In genomic region chr5:17828709-17829108, GRCh38 we compare ENCODE assay signal across 17 cellular contexts.
"Had no signal": no experiment of that assay in that cellular context is flagged by ENCODE, and none has a peak within 500 bp of the region (broad histone marks: within the 10 kb centered on the region; RNA-seq: fewer than 3 reads in every experiment).

No MANE protein-coding gene starts in this region.

- ATAC-seq: body of pancreas, esophagus mucosa, heart left ventricle, left ventricle myocardium superior, pancreas had no signal

- DNase-seq: activated CD4-positive, alpha-beta memory T cell treated with anti-CD3 and anti-CD28 coated beads for 36 hours; activated CD4-positive, alpha-beta T cell treated with anti-CD3 and anti-CD28 coated beads for 1 hour; activated gamma-delta T cell treated with Interleukin-2 at 50 U/mL for 16 hours; activated T-cell treated with anti-CD3 and anti-CD28 coated beads, Interleukin-2, amount 50 U/mL, for 48 hours; body of pancreas; cerebellar nuclear complex; foreskin fibroblast; heart left ventricle; kidney; left ventricle myocardium superior; pancreas; stimulated activated CD4-positive, alpha-beta T cell treated with anti-CD3 and anti-CD28 coated beads, Interleukin-4, amount 100 ng/mL, for 4 hours; stomach; SW 1271; thyroid gland; uterus had no signal
